31 cellular contexts compared by ENCODE assay signal in the genomic region with DNA sequence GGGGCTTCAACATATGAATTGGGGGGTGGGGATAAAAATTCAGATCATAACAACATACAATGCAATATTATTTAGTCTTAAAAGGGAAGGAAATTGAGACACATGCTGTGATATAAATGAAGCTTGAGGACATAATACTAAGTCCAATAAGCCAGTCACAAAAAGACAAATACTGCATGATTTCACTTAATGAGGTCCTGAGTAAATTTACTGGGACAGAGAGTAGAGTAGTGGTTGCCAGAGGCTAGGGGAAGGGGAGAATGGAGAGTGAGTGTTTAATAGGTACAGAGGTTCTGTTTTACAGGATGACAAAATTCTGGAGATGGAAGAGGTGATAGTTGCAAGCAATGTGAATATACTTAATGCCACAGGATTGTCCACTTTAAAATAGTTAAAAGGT.
"Had no signal": no experiment of that assay in that cellular context is flagged by ENCODE, and none has a peak within 500 bp of the region (broad histone marks: within the 10 kb centered on the region; RNA-seq: fewer than 3 reads in every experiment).

No MANE protein-coding gene starts in this region.

- ATAC-seq: activated CD8-positive, alpha-beta memory T cell treated with anti-CD3 and anti-CD28 coated beads, Interleukin-2, amount 10 ng/mL, durations not matched to agents 7 days and 5 days; activated naive CD8-positive, alpha-beta T cell treated with anti-CD3 and anti-CD28 coated beads, Interleukin-2, amount 50 U/mL, for 24 hours; K562; SK-N-SH treated with all-trans-retinoic acid at 6 μM for 48 hours had no signal

- H3K4me1 ChIP-seq: Peyer's patch, SJSA1 had no signal

- H3K36me3 ChIP-seq: Peyer's patch, SJSA1, WERI-Rb-1 had no signal

- DNase-seq: activated CD4-positive, alpha-beta memory T cell treated with anti-CD3 and anti-CD28 coated beads, Interleukin-2, amount 10 ng/mL, durations not matched to agents 7 days and 5 days; activated CD4-positive, alpha-beta T cell treated with anti-CD3 and anti-CD28 coated beads for 1 hour; activated CD4-positive, alpha-beta T cell treated with anti-CD3 and anti-CD28 coated beads for 48 hours; activated CD4-positive, CD25-positive, alpha-beta regulatory T cell; activated CD8-positive, alpha-beta memory T cell treated with anti-CD3 and anti-CD28 coated beads for 24 hours; activated CD8-positive, alpha-beta memory T cell treated with anti-CD3 and anti-CD28 coated beads, Interleukin-2, amount 10 ng/mL, durations not matched to agents 7 days and 5 days; activated CD8-positive, alpha-beta memory T cell treated with anti-CD3 and anti-CD28 coated beads, Interleukin-2, amount 50 U/mL, for 48 hours; activated effector memory CD4-positive, alpha-beta T cell treated with Interleukin-2 at 50 U/mL for 16 hours; activated naive CD4-positive, alpha-beta T cell treated with anti-CD3 and anti-CD28 coated beads, Interleukin-2, amount 10 ng/mL, durations not matched to agents 7 days and 5 days; activated naive CD8-positive, alpha-beta T cell treated with anti-CD3 and anti-CD28 coated beads, Interleukin-2, amount 50 U/mL, for 24 hours; activated T-cell treated with anti-CD3 and anti-CD28 coated beads, Interleukin-2, amount 50 U/mL, for 48 hours; anterior cingulate cortex; caudate nucleus; cerebellar nuclear complex; NCI-H1048; NCI-H1694 treated with DMSO at 0.1 percent for 48 hours; NCI-H2029; NCI-H510A; NCI-H774; Peyer's patch; RPMI8226; SHP77 treated with DMSO at 0.1 percent for 48 hours; SW 1271; T-helper 1 cell; T-helper 2 cell; T-helper 9 cell; WERI-Rb-1 had no signal

- H3K27ac ChIP-seq: Peyer's patch, SJSA1, WERI-Rb-1 had no signal

- FAIRE-seq: bronchial epithelial cell, K562 had no signal

- H3K27me3 ChIP-seq: Peyer's patch, SJSA1 had no signal

- H3K9me3 ChIP-seq: Peyer's patch, SJSA1 had no signal

- H3K4me3 ChIP-seq: K562, Peyer's patch, SJSA1 had no signal
